8 cellular contexts compared by ENCODE assay signal in genomic region chr14:99272669-99273024, GRCh38.
DNase-seq lines count a peak whose midpoint lies in the region; ATAC-seq, FAIRE-seq and TF ChIP-seq lines count a peak whose summit lies in the region.

No MANE protein-coding gene starts in this region.

- H3K4me3 Mint-ChIP-seq in activated naive CD8-positive, alpha-beta T cell treated with anti-CD3 and anti-CD28 coated beads, Interleukin-2, amount 50 U/mL, for 24 hours = peak overlapping the region; percentile 93
- H3K4me3 Mint-ChIP-seq in memory B cell = peak overlapping the region; percentile 22

- no peak overlapping the region for H2AFZ ChIP-seq in ACC112 (ENCODE audit: low read length, unreplicated experiment)

- DNase-seq in H54 (ENCODE audit: insufficient read length, low spot score) (peak; percentile 47), memory B cell (ENCODE audit: low spot score in 2 of 2) (no peak), NCI-H226 (no peak)
- DNase-seq in activated naive CD8-positive, alpha-beta T cell treated with anti-CD3 and anti-CD28 coated beads, Interleukin-2, amount 50 U/mL, for 24 hours = no peak

- H3K27me3 Mint-ChIP-seq in activated naive CD8-positive, alpha-beta T cell treated with anti-CD3 and anti-CD28 coated beads, Interleukin-2, amount 50 U/mL, for 24 hours = peaks cover 7% of the 10 kb centered on the region
- H3K27me3 Mint-ChIP-seq in memory B cell = peaks cover 39% of the 10 kb centered on the region

- no peak for TF ChIP-seq POLR2A in H54 (IDR thresholded peaks at IDR 0.05; ENCODE audit: low read depth, low read length)

- no peak overlapping the region for H3K27ac ChIP-seq in ACC112 (ENCODE audit: low read depth, low read length)

- peak overlapping the region; percentile 97 for H3K27ac Mint-ChIP-seq in activated naive CD8-positive, alpha-beta T cell treated with anti-CD3 and anti-CD28 coated beads, Interleukin-2, amount 50 U/mL, for 24 hours
- no peak overlapping the region for H3K27ac Mint-ChIP-seq in memory B cell

- no peaks in the 10 kb centered on the region for H3K9me3 Mint-ChIP-seq in activated naive CD8-positive, alpha-beta T cell treated with anti-CD3 and anti-CD28 coated beads, Interleukin-2, amount 50 U/mL, for 24 hours
- no peaks in the 10 kb centered on the region for H3K9me3 Mint-ChIP-seq in memory B cell

- H3K27me3 ChIP-seq in ACC112 (ENCODE audit: insufficient read depth, low read length) = peaks cover 95% of the 10 kb centered on the region

- peak overlapping the region; percentile 74 for H3K4me3 ChIP-seq in ACC112 (ENCODE audit: low read depth, low read length)

- ATAC-seq in activated naive CD8-positive, alpha-beta T cell treated with anti-CD3 and anti-CD28 coated beads, Interleukin-2, amount 50 U/mL, for 24 hours = no peak
- ATAC-seq in memory B cell (ENCODE audit: low read depth) (no peak), GM21423 (IDR thresholded peaks at IDR 0.05; ENCODE audit: unreplicated experiment) (no peak), HG03045 (IDR thresholded peaks at IDR 0.05; ENCODE audit: unreplicated experiment) (no peak), HG03159 (IDR thresholded peaks at IDR 0.05; ENCODE audit: unreplicated experiment) (no peak)

- no peaks in the 10 kb centered on the region for H3K79me2 ChIP-seq in ACC112 (ENCODE audit: control insufficient read depth, insufficient read depth, low read length, unreplicated experiment)

- peaks cover 13% of the 10 kb centered on the region for H3K36me3 Mint-ChIP-seq in activated naive CD8-positive, alpha-beta T cell treated with anti-CD3 and anti-CD28 coated beads, Interleukin-2, amount 50 U/mL, for 24 hours (ENCODE audit: low read depth)
- H3K36me3 Mint-ChIP-seq in memory B cell = peaks cover 5% of the 10 kb centered on the region

- H3K4me1 Mint-ChIP-seq in activated naive CD8-positive, alpha-beta T cell treated with anti-CD3 and anti-CD28 coated beads, Interleukin-2, amount 50 U/mL, for 24 hours = peaks cover 48% of the 10 kb centered on the region
- H3K4me1 Mint-ChIP-seq in memory B cell = peaks cover 13% of the 10 kb centered on the region

- no peak for FAIRE-seq in H54 (lab: Jason Lieb, UNC)

- no peaks in the 10 kb centered on the region for H3K36me3 ChIP-seq in ACC112 (ENCODE audit: insufficient read depth, low read length)

- no peaks in the 10 kb centered on the region for H3K4me1 ChIP-seq in ACC112 (ENCODE audit: control insufficient read depth, insufficient read depth, low read length, unreplicated experiment)
